8 cellular contexts compared by ENCODE assay signal in genomic region chr16:19524356-19524865, GRCh38. TPM values are rescaled to one million over a fixed set of nuclear protein-coding genes. Genes with fewer than 3 reads are reported as not detected.
DNase-seq lines count a peak whose midpoint lies in the region; ATAC-seq and TF ChIP-seq lines count a peak whose summit lies in the region.

No MANE protein-coding gene starts in this region.

- H3K4me1 ChIP-seq in IMR-90 (ENCODE audit: control insufficient read depth, insufficient read depth, low read length) (peaks cover 3% of the 10 kb centered on the region; the same call in 1 of the 2 replicates), right atrium auricular region (peaks cover 0 to 36% of the 10 kb centered on the region in 2 donors)

- H3K36me3 ChIP-seq in IMR-90 (ENCODE audit: control insufficient read depth, insufficient read depth, low read length) (peaks cover 3% of the 10 kb centered on the region; the same call in 1 of the 2 replicates), right atrium auricular region (peaks cover 10% of the 10 kb centered on the region)

- H3K18ac ChIP-seq in IMR-90 (ENCODE audit: low read depth, low read length), result no peak overlapping the region

- H3K27me3 ChIP-seq in IMR-90 (ENCODE audit: control insufficient read depth, insufficient read depth, low read length) (no peaks in the 10 kb centered on the region), right atrium auricular region (no peaks in the 10 kb centered on the region)

- 0% methylated on average over 1 of the region's 18 CpGs; no CpG with 5 or more reads in 1 of the 2 experiments for WGBS in IMR-90 (ENCODE audit: extremely low coverage in 2 of 2, insufficient read length in 1 of 2), 2 experiments

- POLR2A ChIA-PET in IMR-90 (lab: Charles Lee; ENCODE audit: unreplicated experiment), result interaction anchor here (0.6 kb wide), 1 partner anchor 724 kb away, joined by 3 read pairs; no protein-coding TSS in a partner anchor

- H3K27ac ChIP-seq in C4-2B (peak overlapping the region; percentile 82), IMR-90 (ENCODE audit: insufficient read depth, low read length) (peak overlapping the region; percentile 1; the same call in 1 of the 2 replicates), right atrium auricular region (peak overlapping the region; percentile 52 to 79)

- no peaks in the 10 kb centered on the region for H4K20me1 ChIP-seq in IMR-90 (ENCODE audit: insufficient read depth, low read length)

- BruUV-seq in IMR-90 (replicated peaks; lab: Mats Ljungman, UMichigan), result no TSS peak

- intact Hi-C loops in IMR-90 (cut with micrococcal nuclease), result loop anchor here (5.0 kb wide), 2 partner anchors 412 to 437 kb away; partner anchors contain the start of gene ITPRIPL2
- intact Hi-C loops in activated T-helper 1 cell treated with anti-CD3 and anti-CD28 coated beads, Interleukin-12 subunit alpha, Interleukin-12 subunit beta, Interleukin-2, Interleukin-4 antibody, amounts not matched to agents 30 ng/mL and 10 ng/mL and 1 ng/mL, durations not matched to agents 14 hours and 24 hours and 36 hours (cut with micrococcal nuclease), result loop anchor here (1.0 to 5.0 kb wide), 4 partner anchors 142 to 407 kb away; partner anchors contain the start of genes IQCK, KNOP1 and SYT17

- H3K56ac ChIP-seq in IMR-90 (ENCODE audit: extremely low read depth, insufficient read depth, low read length), result 0 out of 2 replicates have a peak overlapping the region, but pooled peaks have one; percentile 39

- TF ChIP-seq POLR2A in IMR-90 (IDR thresholded peaks at IDR 0.05; ENCODE audit: low read depth, low read length), result no peak

- H4K5ac ChIP-seq in IMR-90 (ENCODE audit: low read depth, low read length), result no peak overlapping the region

- in situ Hi-C loops in IMR-90 (cut with MboI; ENCODE audit: low sequenced_read_pairs), result no loop called here

- H3K36me3 Mint-ChIP-seq in activated T-helper 1 cell treated with anti-CD3 and anti-CD28 coated beads, Interleukin-12 subunit alpha, Interleukin-12 subunit beta, Interleukin-2, Interleukin-4 antibody, amounts not matched to agents 30 ng/mL and 10 ng/mL and 1 ng/mL, durations not matched to agents 14 hours and 24 hours and 36 hours (ENCODE audit: low read depth), result peaks cover 14% of the 10 kb centered on the region

- peak overlapping the region; percentile 86 for H3K4me3 ChIP-seq in IMR-90 (ENCODE audit: insufficient read depth, low read depth, low read length)
- peak overlapping the region; percentile 97 to 98 for H3K4me3 ChIP-seq in right atrium auricular region
- H3K4me3 ChIP-seq in retinal pigment epithelial cell (ENCODE audit: low read length), result peak overlapping the region; percentile 95

- no peak overlapping the region for H2BK5ac ChIP-seq in IMR-90 (ENCODE audit: low read depth, low read length, poor library complexity, severe bottlenecking)

- H3K4ac ChIP-seq in IMR-90 (ENCODE audit: low read depth, low read length), result no peak overlapping the region

- no peak overlapping the region for H2BK20ac ChIP-seq in IMR-90 (ENCODE audit: low read depth, low read length)

- H3K79me1 ChIP-seq in IMR-90 (ENCODE audit: low read depth in 1 of 2, low read length in 2 of 2), result peaks cover 23 to 54% of the 10 kb centered on the region in 2 experiments

- peak overlapping the region; percentile 99 for H2AFZ ChIP-seq in IMR-90 (replicated peaks; ENCODE audit: low read length, poor library complexity)

- H3K9me1 ChIP-seq in IMR-90 (ENCODE audit: insufficient read depth, low read length), result peaks cover 5% of the 10 kb centered on the region

- H3K27ac Mint-ChIP-seq in activated T-helper 1 cell treated with anti-CD3 and anti-CD28 coated beads, Interleukin-12 subunit alpha, Interleukin-12 subunit beta, Interleukin-2, Interleukin-4 antibody, amounts not matched to agents 30 ng/mL and 10 ng/mL and 1 ng/mL, durations not matched to agents 14 hours and 24 hours and 36 hours, result peak overlapping the region; percentile 94

- H3K9ac ChIP-seq in IMR-90 (ENCODE audit: low read depth, low read length), result peak overlapping the region; percentile 76

- DNase-seq in IMR-90 (no peak), right atrium auricular region (ENCODE audit: low spot score) (no peak), retinal pigment epithelial cell (ENCODE audit: low read depth) (no peak), NCI-H1436 (lab: John Stamatoyannopoulos, UW) (no peak), dedifferentiated amniotic fluid mesenchymal stem cell (ENCODE audit: extremely low spot score) (no peak), GM03348 (ENCODE audit: low spot score) (no peak)
- DNase-seq in activated T-helper 1 cell treated with anti-CD3 and anti-CD28 coated beads, Interleukin-12 subunit alpha, Interleukin-12 subunit beta, Interleukin-2, Interleukin-4 antibody, amounts not matched to agents 30 ng/mL and 10 ng/mL and 1 ng/mL, durations not matched to agents 14 hours and 24 hours and 36 hours (ENCODE audit: low spot score), result no peak

- peak overlapping the region; percentile 57 for H3K14ac ChIP-seq in IMR-90 (replicated peaks; ENCODE audit: low read depth, low read length)

- H3K4me2 ChIP-seq in IMR-90 (ENCODE audit: low read depth, low read length), result peak overlapping the region; percentile 78

- peak overlapping the region; percentile 98 for H2AK9ac ChIP-seq in IMR-90 (replicated peaks; ENCODE audit: low read depth, low read length, poor library complexity)

- H3K23ac ChIP-seq in IMR-90 (ENCODE audit: low read depth, low read length), result peak overlapping the region; percentile 80; the same call in 1 of the 2 replicates

- dilution Hi-C loops in IMR-90 (cut with HindIII; ENCODE audit: low sequenced_read_pairs, unreplicated experiment), result no loop called here

- TF ChIP-seq CTCF in C4-2B (conservative IDR thresholded peaks at IDR 0.05) (no peak), IMR-90 (conservative IDR thresholded peaks at IDR 0.05; ENCODE audit: low read depth, low read length) (no peak), right atrium auricular region (IDR thresholded peaks at IDR 0.05) (no peak), retinal pigment epithelial cell (conservative IDR thresholded peaks at IDR 0.05; ENCODE audit: low read depth, low read length) (no peak)

- TF ChIP-seq RAD21 in IMR-90 (IDR thresholded peaks at IDR 0.05; ENCODE audit: low read length), result no peak

- no peak overlapping the region for H2BK120ac ChIP-seq in IMR-90 (ENCODE audit: low read depth, low read length)

- H3K4me3 Mint-ChIP-seq in activated T-helper 1 cell treated with anti-CD3 and anti-CD28 coated beads, Interleukin-12 subunit alpha, Interleukin-12 subunit beta, Interleukin-2, Interleukin-4 antibody, amounts not matched to agents 30 ng/mL and 10 ng/mL and 1 ng/mL, durations not matched to agents 14 hours and 24 hours and 36 hours, result peak overlapping the region; percentile 94

- no peaks in the 10 kb centered on the region for H3K27me3 Mint-ChIP-seq in activated T-helper 1 cell treated with anti-CD3 and anti-CD28 coated beads, Interleukin-12 subunit alpha, Interleukin-12 subunit beta, Interleukin-2, Interleukin-4 antibody, amounts not matched to agents 30 ng/mL and 10 ng/mL and 1 ng/mL, durations not matched to agents 14 hours and 24 hours and 36 hours (ENCODE audit: insufficient read depth)

- no peak for ATAC-seq in IMR-90 (ENCODE audit: low read depth)

- H3K9me3 Mint-ChIP-seq in activated T-helper 1 cell treated with anti-CD3 and anti-CD28 coated beads, Interleukin-12 subunit alpha, Interleukin-12 subunit beta, Interleukin-2, Interleukin-4 antibody, amounts not matched to agents 30 ng/mL and 10 ng/mL and 1 ng/mL, durations not matched to agents 14 hours and 24 hours and 36 hours, result no peaks in the 10 kb centered on the region

- H3K9me3 ChIP-seq in IMR-90 (ENCODE audit: control insufficient read depth, insufficient read depth, low read length) (no peaks in the 10 kb centered on the region), right atrium auricular region (no peaks in the 10 kb centered on the region)

- H2BK15ac ChIP-seq in IMR-90 (ENCODE audit: low read depth, low read length), result no peak overlapping the region

- CTCF ChIA-PET in IMR-90 (lab: Yijun Ruan, JAX), result no interaction called here

- H3K4me1 Mint-ChIP-seq in activated T-helper 1 cell treated with anti-CD3 and anti-CD28 coated beads, Interleukin-12 subunit alpha, Interleukin-12 subunit beta, Interleukin-2, Interleukin-4 antibody, amounts not matched to agents 30 ng/mL and 10 ng/mL and 1 ng/mL, durations not matched to agents 14 hours and 24 hours and 36 hours (ENCODE audit: low read depth), result peaks cover 34% of the 10 kb centered on the region

- H4K91ac ChIP-seq in IMR-90 (ENCODE audit: insufficient read depth, low read depth, low read length), result no peak overlapping the region

- H4K8ac ChIP-seq in IMR-90 (ENCODE audit: low read depth in 2 of 2, low read length in 2 of 2), result peak overlapping the region; percentile 27 to 55; a peak in 3 of 4 replicates

- no peak overlapping the region for H2AK5ac ChIP-seq in IMR-90 (ENCODE audit: low read depth, low read length)

TF ChIP-seq in IMR-90, 13 proteins besides CTCF, POLR2A, EP300 and RAD21 (continues in another document):
- TF ChIP-seq BHLHE40 (IDR thresholded peaks at IDR 0.05; ENCODE audit: low read depth, low read length) (no peak), FOS (IDR thresholded peaks at IDR 0.05; ENCODE audit: low read depth, low read length) (no peak)

RNA-seq across cellular contexts. Expression of gene CCP110, which starts 0.7 kb away (rescaled TPM):
- total RNA-seq in IMR-90 (2012; rRNA removed) (7.7 and 11.9 TPM in 2 replicates), right atrium auricular region (1 to 10 TPM; 6.0 to 6.8 TPM)
- polyA plus RNA-seq in IMR-90 (2012; rRNA removed), result 3.7 and 4.7 TPM in 2 replicates
- 0.62 and 0.67 TPM in 2 replicates for polyA plus RNA-seq in IMR-90 (2012; cell fraction: cytosol; rRNA removed)
- 0.50 and 3.1 TPM in 2 replicates for polyA plus RNA-seq in IMR-90 (2012; cell fraction: nucleus; rRNA removed; ENCODE audit: low replicate concordance)
- 31.4 and 38.8 TPM in 2 replicates for total RNA-seq in activated T-helper 1 cell treated with anti-CD3 and anti-CD28 coated beads, Interleukin-12 subunit alpha, Interleukin-12 subunit beta, Interleukin-2, Interleukin-4 antibody, amounts not matched to agents 30 ng/mL and 10 ng/mL and 1 ng/mL, durations not matched to agents 14 hours and 24 hours and 36 hours

RNA-seq across cellular contexts. Expression of gene GDE1, which starts 2.5 kb away (rescaled TPM):
- 62.4 and 64.2 TPM in 2 replicates for total RNA-seq in IMR-90 (2012; rRNA removed)
- 36.7 and 50.1 TPM in 2 replicates for polyA plus RNA-seq in IMR-90 (2012; rRNA removed)
- 20.2 and 23.2 TPM in 2 replicates for polyA plus RNA-seq in IMR-90 (2012; cell fraction: cytosol; rRNA removed)
- polyA plus RNA-seq in IMR-90 (2012; cell fraction: nucleus; rRNA removed; ENCODE audit: low replicate concordance), result 4.5 and 12.3 TPM in 2 replicates
- 24.1 and 29.5 TPM in 2 replicates for total RNA-seq in activated T-helper 1 cell treated with anti-CD3 and anti-CD28 coated beads, Interleukin-12 subunit alpha, Interleukin-12 subunit beta, Interleukin-2, Interleukin-4 antibody, amounts not matched to agents 30 ng/mL and 10 ng/mL and 1 ng/mL, durations not matched to agents 14 hours and 24 hours and 36 hours
- 10 to 100 TPM; 68.7 to 89.9 TPM for total RNA-seq in right atrium auricular region

RNA-seq across cellular contexts. Expression of gene VPS35L, which starts 31.1 kb away (rescaled TPM):
- total RNA-seq in IMR-90 (2012; rRNA removed), result 20.3 and 28.0 TPM in 2 replicates
- polyA plus RNA-seq in IMR-90 (2012; rRNA removed), result 37.1 and 40.1 TPM in 2 replicates
- polyA plus RNA-seq in IMR-90 (2012; cell fraction: cytosol; rRNA removed), result 18.9 and 20.9 TPM in 2 replicates
- polyA plus RNA-seq in IMR-90 (2012; cell fraction: nucleus; rRNA removed; ENCODE audit: low replicate concordance), result 22.9 and 42.0 TPM in 2 replicates
- total RNA-seq in activated T-helper 1 cell treated with anti-CD3 and anti-CD28 coated beads, Interleukin-12 subunit alpha, Interleukin-12 subunit beta, Interleukin-2, Interleukin-4 antibody, amounts not matched to agents 30 ng/mL and 10 ng/mL and 1 ng/mL, durations not matched to agents 14 hours and 24 hours and 36 hours, result 36.2 and 37.4 TPM in 2 replicates
- 10 to 100 TPM; 27.0 to 28.3 TPM for total RNA-seq in right atrium auricular region

Comparison
In these comparisons a context has a peak if more than half of its experiments do, and no peak if none do; other contexts are left out.
1. H3K27ac ChIP-seq: peak in every context shown above with its lines; median percentile 82 in C4-2B; 66 in right atrium auricular region; 1 in IMR-90.